12 cellular contexts compared by ENCODE assay signal in genomic region chr6:111664565-111665039, GRCh38. TPM values are rescaled to one million over a fixed set of nuclear protein-coding genes. Genes with fewer than 3 reads are reported as not detected.
DNase-seq lines count a peak whose midpoint lies in the region; ATAC-seq and TF ChIP-seq lines count a peak whose summit lies in the region.
"Had no signal": no experiment of that assay in that cellular context is flagged by ENCODE, and none has a peak within 500 bp of the region (broad histone marks: within the 10 kb centered on the region; RNA-seq: fewer than 3 reads in every experiment).

No MANE protein-coding gene starts in this region.

- peak overlapping the region; percentile 48 for H3K4me3 ChIP-seq in SJCRH30
- no peak overlapping the region for H3K4me3 ChIP-seq in lower lobe of right lung
- H3K4me3 ChIP-seq in spleen = no peak overlapping the region
- H3K4me3 ChIP-seq: testis had no signal

- no peaks in the 10 kb centered on the region for H3K9me3 Mint-ChIP-seq in T-cell

- H3K27me3 ChIP-seq in SJCRH30 (no peaks in the 10 kb centered on the region), lower lobe of right lung (ENCODE audit: low read depth) (no peaks in the 10 kb centered on the region), spleen (replicated peaks in 1 of 7) (no peaks in the 10 kb centered on the region)
- H3K27me3 ChIP-seq: testis had no signal

- H3K27ac Mint-ChIP-seq in T-cell = peak overlapping the region in 1 of 2 donors; percentile 51

- H3K36me3 Mint-ChIP-seq in T-cell = peaks cover 60% of the 10 kb centered on the region

- TF ChIP-seq POLR2A in spleen (IDR thresholded peaks at IDR 0.05) = no peak

- POLR2A ChIA-PET in T-cell (lab: Charles Lee) = no interaction called here

- H3K4me3 Mint-ChIP-seq in T-cell = no peak overlapping the region
- H3K4me3 Mint-ChIP-seq: CD4-positive, alpha-beta memory T cell had no signal

- H3K36me3 ChIP-seq in SJCRH30 (no peaks in the 10 kb centered on the region), lower lobe of right lung (peaks cover 17% of the 10 kb centered on the region), spleen (peaks cover 0 to 98% (median 30%) of the 10 kb centered on the region in 6 donors)

- CTCF ChIA-PET in T-cell (lab: Charles Lee) = interaction anchor here in 1 of 2 donors (1.0 kb wide), 1 partner anchor 414 kb away, joined by 5 read pairs; no protein-coding TSS in a partner anchor

- H3K27me3 Mint-ChIP-seq in T-cell = no peaks in the 10 kb centered on the region
- H3K27me3 Mint-ChIP-seq: CD4-positive, alpha-beta memory T cell had no signal

- TF ChIP-seq CTCF in lower lobe of right lung (IDR thresholded peaks at IDR 0.05) (no peak), spleen (IDR thresholded peaks at IDR 0.05 in 8 of 11, conservative IDR thresholded peaks at IDR 0.05 in 3 of 11) (no peak)

- H3K9me3 ChIP-seq in SJCRH30 (replicated peaks) (no peaks in the 10 kb centered on the region), lower lobe of right lung (no peaks in the 10 kb centered on the region), spleen (no peaks in the 10 kb centered on the region)
- H3K9me3 ChIP-seq: testis had no signal

- intact Hi-C loops in lower lobe of right lung (cut with DNase I) = no loop called here
- intact Hi-C loops in spleen (cut with DNase I; ENCODE audit: low total_unique reads) = no loop called here

- DNase-seq in SJCRH30 = no peak
- DNase-seq in cerebellar nuclear complex (lab: John Stamatoyannopoulos, UW) = peak; percentile 19 to 32
- DNase-seq in lower lobe of right lung = no peak
- DNase-seq in spleen = no peak
- DNase-seq in ecto neural progenitor cell (ENCODE audit: low spot score) = no peak
- DNase-seq in T-cell = no peak
- DNase-seq: CD4-positive, alpha-beta memory T cell; NCI-H2029; stimulated activated CD4-positive, alpha-beta T cell treated with anti-CD3 and anti-CD28 coated beads, Interleukin-4, amount 100 ng/mL, for 1 hour; testis had no signal

- peaks cover 0 to 19% (median 2%) of the 10 kb centered on the region in 3 donors for H3K4me1 Mint-ChIP-seq in T-cell

- WGBS in spleen, 5 donors = 78 to 92% (median 91%) methylated on average over 7 of the region's 7 CpGs

- H3K4me1 ChIP-seq in SJCRH30 (peaks cover 24% of the 10 kb centered on the region), lower lobe of right lung (peaks cover 51% of the 10 kb centered on the region), spleen (peaks cover 0 to 43% (median 12%) of the 10 kb centered on the region in 6 donors)

- ATAC-seq in lower lobe of right lung = peak in 1 of 2 donors; percentile 7
- no peak for ATAC-seq in GM21723 (IDR thresholded peaks at IDR 0.05; ENCODE audit: unreplicated experiment)
- no peak for ATAC-seq in GM18870 (IDR thresholded peaks at IDR 0.05; ENCODE audit: unreplicated experiment)
- ATAC-seq in T-cell (replicated peaks in 1 of 4) = no peak

- H3K27ac ChIP-seq in SJCRH30 (peak overlapping the region; percentile 63), lower lobe of right lung (peak overlapping the region; percentile 65), spleen (peak overlapping the region in 6 of 8 donors; percentile 37 to 70 (median 56))

RNA-seq across cellular contexts. Expression of gene TRAF3IP2, which starts 58.9 kb away (rescaled TPM):
- total RNA-seq in SJCRH30 (2014; rRNA removed; shearing (Covaris generic)) = 41.2 and 43.6 TPM in 2 replicates
- total RNA-seq in lower lobe of right lung = 37.5 TPM
- 10 to 100 TPM in 6 of 7 donors, 1 to 10 TPM in 1; 9.4 to 26.0 (median 15.2) TPM for total RNA-seq in spleen
- polyA plus RNA-seq in spleen = 10 to 100 TPM; 18.5 to 30.1 (median 25.6) TPM
- 10 to 100 TPM; 13.8 to 21.8 (median 20.6) TPM for total RNA-seq in T-cell

Comparison
In these comparisons a context has a peak if more than half of its experiments do, and no peak if none do; other contexts are left out.
1. DNase-seq: peak in cerebellar nuclear complex (2 of 2); none in SJCRH30 (0 of 2), lower lobe of right lung (single experiment), spleen (single experiment), ecto neural progenitor cell (single experiment) and T-cell (0 of 34).
2. Peak in every context shown above with its lines, with median percentiles within 50 percentile points of each other: H3K27ac ChIP-seq.